In genomic region chr3:49518016-49518415, GRCh38 we compare ENCODE assay signal across 31 cellular contexts.
"Had no signal": no experiment of that assay in that cellular context is flagged by ENCODE, and none has a peak within 500 bp of the region (broad histone marks: within the 10 kb centered on the region; RNA-seq: fewer than 3 reads in every experiment).

No MANE protein-coding gene starts in this region.

- H3K4me1 ChIP-seq: colonic mucosa, uterus had no signal

- H3K4me3 ChIP-seq: colonic mucosa, gastroesophageal sphincter, heart right ventricle, lower lobe of right lung, mucosa of descending colon, pancreas, right lobe of liver, thoracic aorta, tibial nerve, upper lobe of right lung, uterus had no signal

- H3K9me3 ChIP-seq: colonic mucosa, gastroesophageal sphincter, heart right ventricle, lower lobe of right lung, mucosa of descending colon, pancreas, right lobe of liver, thoracic aorta, tibial nerve, upper lobe of right lung, uterus had no signal

- ATAC-seq: esophagus mucosa; gastroesophageal sphincter; left colon; left ventricle myocardium superior; lower lobe of right lung; mucosa of descending colon; pancreas; right lobe of liver; stimulated activated naive B cell treated with anti-CD40 and anti-IgM and Interleukin-4, amounts not matched to agents 10 μg/mL and 1 μg/mL and 100 μg/mL, for 72 hours; upper lobe of right lung had no signal

- H3K4me3 Mint-ChIP-seq: dendritic cell treated with granulocyte-macrophage colony-stimulating factor and Interleukin-4, amounts not matched to agents 40 ng/mL and 50 ng/mL, for 4 days; endodermal cell; mesothelial cell of epicardium; naive B cell; nephron; stimulated activated naive B cell treated with anti-CD40 and anti-IgM and Interleukin-4, amounts not matched to agents 10 μg/mL and 1 μg/mL and 100 μg/mL, for 72 hours; stimulated activated naive CD8-positive, alpha-beta T cell treated with anti-CD3 and anti-CD28 coated beads, Interleukin-15, Interleukin-2, amounts not matched to agents 100 ng/mL and 50 ng/mL, for 24 hours had no signal

- H3K27ac ChIP-seq: colonic mucosa, epithelial cell of prostate, lower lobe of right lung, thoracic aorta, upper lobe of right lung, uterus had no signal

- H3K27ac Mint-ChIP-seq: dendritic cell treated with granulocyte-macrophage colony-stimulating factor and Interleukin-4, amounts not matched to agents 40 ng/mL and 50 ng/mL, for 4 days; endodermal cell; nephron; stimulated activated naive B cell treated with anti-CD40 and anti-IgM and Interleukin-4, amounts not matched to agents 10 μg/mL and 1 μg/mL and 100 μg/mL, for 72 hours; stimulated activated naive CD8-positive, alpha-beta T cell treated with anti-CD3 and anti-CD28 coated beads, Interleukin-15, Interleukin-2, amounts not matched to agents 100 ng/mL and 50 ng/mL, for 24 hours had no signal

- H3K9me3 Mint-ChIP-seq: dendritic cell treated with granulocyte-macrophage colony-stimulating factor and Interleukin-4, amounts not matched to agents 40 ng/mL and 50 ng/mL, for 4 days; endodermal cell; mesothelial cell of epicardium; naive B cell; nephron; stimulated activated naive B cell treated with anti-CD40 and anti-IgM and Interleukin-4, amounts not matched to agents 10 μg/mL and 1 μg/mL and 100 μg/mL, for 72 hours; stimulated activated naive CD8-positive, alpha-beta T cell treated with anti-CD3 and anti-CD28 coated beads, Interleukin-15, Interleukin-2, amounts not matched to agents 100 ng/mL and 50 ng/mL, for 24 hours had no signal

- H3K27me3 ChIP-seq: colonic mucosa, gastroesophageal sphincter, heart right ventricle, pancreas, right lobe of liver, tibial nerve, upper lobe of right lung, uterus had no signal

- DNase-seq: colonic mucosa; effector CD8-positive, alpha-beta T cell; endodermal cell; foreskin fibroblast; glutamatergic neuron; heart right ventricle; hippocampal formation; kidney glomerular epithelial cell; left colon; left ventricle myocardium superior; lower lobe of right lung; mucosa of descending colon; naive B cell; occipital lobe; pancreas; small intestine; stimulated activated CD4-positive, alpha-beta T cell treated with anti-CD3 and anti-CD28 coated beads, Interleukin-15, amount 100 ng/mL, for 24 hours; stimulated activated CD4-positive, alpha-beta T cell treated with anti-CD3 and anti-CD28 coated beads, Interleukin-2, amount 100 ng/mL, for 48 hours; stimulated activated naive B cell treated with anti-CD40 and anti-IgM and Interleukin-4, amounts not matched to agents 10 μg/mL and 1 μg/mL and 100 μg/mL, for 72 hours; upper lobe of right lung; uterus had no signal

- H3K36me3 ChIP-seq: colonic mucosa, pancreas, uterus had no signal

- H3K27me3 Mint-ChIP-seq: dendritic cell treated with granulocyte-macrophage colony-stimulating factor and Interleukin-4, amounts not matched to agents 40 ng/mL and 50 ng/mL, for 4 days; naive B cell; stimulated activated naive B cell treated with anti-CD40 and anti-IgM and Interleukin-4, amounts not matched to agents 10 μg/mL and 1 μg/mL and 100 μg/mL, for 72 hours; stimulated activated naive CD8-positive, alpha-beta T cell treated with anti-CD3 and anti-CD28 coated beads, Interleukin-15, Interleukin-2, amounts not matched to agents 100 ng/mL and 50 ng/mL, for 24 hours had no signal
